Comparison of ENCODE assay signal across 23 cellular contexts in the genomic region with DNA sequence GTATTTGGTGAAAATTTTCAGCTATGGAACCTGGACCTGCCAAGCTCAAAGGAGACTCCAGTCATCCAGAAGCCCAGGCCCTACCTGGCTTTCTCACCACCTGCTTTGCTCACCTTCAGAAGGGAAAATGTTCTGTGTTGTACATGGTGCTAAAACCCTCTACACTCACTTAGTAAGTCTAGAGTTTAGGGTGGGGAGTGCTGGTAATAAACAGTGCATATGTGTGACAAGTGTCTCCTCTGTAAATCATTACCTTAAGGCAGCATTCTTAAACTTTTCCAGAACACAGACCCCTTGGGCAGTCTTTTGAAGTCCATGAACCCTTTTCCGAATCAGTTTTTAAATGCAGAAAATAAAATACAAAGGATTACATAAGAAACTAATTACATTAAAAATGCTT.
"Had no signal": no experiment of that assay in that cellular context is flagged by ENCODE, and none has a peak within 500 bp of the region (broad histone marks: within the 10 kb centered on the region; RNA-seq: fewer than 3 reads in every experiment).

No MANE protein-coding gene starts in this region.

- H3K27me3 ChIP-seq: heart left ventricle, ovary, tibial nerve, upper lobe of left lung, vagina had no signal

- H3K9me3 ChIP-seq: heart left ventricle, left ventricle myocardium inferior, ovary, tibial nerve, upper lobe of left lung, vagina had no signal

- H3K4me3 ChIP-seq: heart left ventricle, left ventricle myocardium inferior, lung, ovary, smooth muscle cell, tibial nerve, upper lobe of left lung, vagina had no signal

- DNase-seq: heart left ventricle; kidney glomerular epithelial cell; left cardiac atrium; left ventricle myocardium inferior; mesendoderm; naive thymus-derived CD4-positive, alpha-beta T cell; ovary; retina; right cardiac atrium; stimulated activated CD4-positive, alpha-beta T cell treated with anti-CD3 and anti-CD28 coated beads, Interleukin-1b, Interleukin-23, amount 100 ng/mL, for 48 hours; stimulated activated CD4-positive, alpha-beta T cell treated with anti-CD3 and anti-CD28 coated beads, Interleukin-2, amount 100 ng/mL, for 48 hours; stimulated activated CD4-positive, alpha-beta T cell treated with anti-CD3 and anti-CD28 coated beads, Interleukin-4, amount 100 ng/mL, for 4 hours; stimulated activated CD8-positive, alpha-beta memory T cell treated with anti-CD3 and anti-CD28 coated beads, Interleukin-4, amount 100 ng/mL, for 48 hours; stimulated activated naive CD4-positive, alpha-beta T cell treated with Interleukin-2 at 50 U/mL for 16 hours; stimulated activated naive CD8-positive, alpha-beta T cell treated with anti-CD3 and anti-CD28 coated beads, Interleukin-15, amount 100 ng/mL, for 72 hours; substantia nigra; upper lobe of left lung had no signal

- H3K4me2 ChIP-seq: smooth muscle cell had no signal

- H3K27ac ChIP-seq: heart left ventricle, left ventricle myocardium inferior, ovary, tibial nerve, upper lobe of left lung, vagina had no signal

- H3K36me3 ChIP-seq: heart left ventricle, left ventricle myocardium inferior, ovary, tibial nerve, upper lobe of left lung, vagina had no signal

- ATAC-seq: heart left ventricle; left cardiac atrium; naive thymus-derived CD4-positive, alpha-beta T cell; natural killer cell treated with Interleukin-12 subunit alpha and Interleukin-12 subunit beta and Interleukin-15 and Interleukin-18, amount 100 ng/mL, for 72 hours; right cardiac atrium; stimulated activated memory B cell treated with anti-CD40 and anti-IgM and Interleukin-4, amounts not matched to agents 10 μg/mL and 1 μg/mL and 100 μg/mL, for 72 hours; stimulated activated naive CD8-positive, alpha-beta T cell treated with anti-CD3 and anti-CD28 coated beads, Interleukin-15, amount 100 ng/mL, for 72 hours had no signal
